In the genomic region with DNA sequence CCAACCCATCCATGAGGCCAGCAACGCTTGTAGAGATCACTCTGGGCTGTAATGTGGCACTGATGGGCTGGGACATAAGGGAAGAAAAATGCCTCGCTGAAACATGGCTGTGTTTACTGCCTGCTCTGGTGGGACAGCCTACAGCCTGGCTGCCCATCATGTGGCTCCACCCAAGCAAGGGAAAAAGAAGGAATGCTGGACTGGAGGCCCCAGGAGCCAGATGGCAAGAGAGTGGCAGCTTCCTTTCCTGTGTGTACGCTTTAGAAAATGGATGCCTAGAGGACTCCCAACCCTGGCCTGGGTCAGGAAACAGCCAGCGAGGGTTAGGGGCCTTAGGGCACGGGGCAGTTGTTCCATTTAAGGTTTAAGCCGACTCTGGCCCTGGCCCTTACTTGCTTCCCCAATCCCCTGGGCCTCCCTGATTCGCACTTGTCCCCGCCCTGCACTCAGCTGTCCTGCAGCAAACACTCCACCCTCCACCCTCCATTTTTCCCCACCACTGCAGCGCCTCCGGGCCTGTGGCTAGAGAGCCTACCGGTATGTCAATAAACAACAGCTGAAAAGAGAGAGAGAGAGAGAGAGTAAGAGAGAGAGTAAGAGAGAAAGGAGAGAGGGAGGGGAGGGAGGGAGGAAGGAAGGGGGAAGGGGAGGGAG, we compare ENCODE assay signal across 1 cellular context.
TF ChIP-seq lines count a peak whose summit lies in the region.

No MANE protein-coding gene starts in this region.

TF ChIP-seq in H1, 55 proteins besides CTCF, POLR2A, EP300 and RAD21:
- no peak for TF ChIP-seq NANOG (IDR thresholded peaks at IDR 0.05; ENCODE audit: insufficient read depth, low read depth, low read length, poor library complexity, severe bottlenecking)
- no peak for TF ChIP-seq CHD7 (IDR thresholded peaks at IDR 0.05; ENCODE audit: insufficient replicate concordance, low read length)
- TF ChIP-seq TAF1 (IDR thresholded peaks at IDR 0.05; ENCODE audit: low read depth, low read length), result no peak
- TF ChIP-seq POLR2AphosphoS5 (IDR thresholded peaks at IDR 0.05; ENCODE audit: low read depth, low read length), result no peak
- no peak for TF ChIP-seq BACH1 (IDR thresholded peaks at IDR 0.05; ENCODE audit: low read length)
- no peak for TF ChIP-seq GTF2F1 (IDR thresholded peaks at IDR 0.05; ENCODE audit: borderline replicate concordance, low read depth, low read length)
- no peak for TF ChIP-seq SRF (IDR thresholded peaks at IDR 0.05; ENCODE audit: low read depth, low read length)
- no peak for TF ChIP-seq NRF1 (IDR thresholded peaks at IDR 0.05; ENCODE audit: low read depth, low read length)
- no peak for TF ChIP-seq CTBP2 (IDR thresholded peaks at IDR 0.05; ENCODE audit: borderline replicate concordance, insufficient read depth, insufficient read length, low read length)
- no peak for TF ChIP-seq SUZ12 (IDR thresholded peaks at IDR 0.05; ENCODE audit: low read length)
- TF ChIP-seq CBX8 (IDR thresholded peaks at IDR 0.05; ENCODE audit: borderline replicate concordance, low read depth, low read length), result no peak
- no peak for TF ChIP-seq FOSL1 (IDR thresholded peaks at IDR 0.05; ENCODE audit: insufficient read depth, low read depth, low read length)
- TF ChIP-seq MAFK (IDR thresholded peaks at IDR 0.05; ENCODE audit: low read depth, low read length), result no peak
- no peak for TF ChIP-seq E2F6 (IDR thresholded peaks at IDR 0.05)
- TF ChIP-seq POU5F1 (IDR thresholded peaks at IDR 0.05; ENCODE audit: low read depth, low read length), result no peak
